In the genomic region with DNA sequence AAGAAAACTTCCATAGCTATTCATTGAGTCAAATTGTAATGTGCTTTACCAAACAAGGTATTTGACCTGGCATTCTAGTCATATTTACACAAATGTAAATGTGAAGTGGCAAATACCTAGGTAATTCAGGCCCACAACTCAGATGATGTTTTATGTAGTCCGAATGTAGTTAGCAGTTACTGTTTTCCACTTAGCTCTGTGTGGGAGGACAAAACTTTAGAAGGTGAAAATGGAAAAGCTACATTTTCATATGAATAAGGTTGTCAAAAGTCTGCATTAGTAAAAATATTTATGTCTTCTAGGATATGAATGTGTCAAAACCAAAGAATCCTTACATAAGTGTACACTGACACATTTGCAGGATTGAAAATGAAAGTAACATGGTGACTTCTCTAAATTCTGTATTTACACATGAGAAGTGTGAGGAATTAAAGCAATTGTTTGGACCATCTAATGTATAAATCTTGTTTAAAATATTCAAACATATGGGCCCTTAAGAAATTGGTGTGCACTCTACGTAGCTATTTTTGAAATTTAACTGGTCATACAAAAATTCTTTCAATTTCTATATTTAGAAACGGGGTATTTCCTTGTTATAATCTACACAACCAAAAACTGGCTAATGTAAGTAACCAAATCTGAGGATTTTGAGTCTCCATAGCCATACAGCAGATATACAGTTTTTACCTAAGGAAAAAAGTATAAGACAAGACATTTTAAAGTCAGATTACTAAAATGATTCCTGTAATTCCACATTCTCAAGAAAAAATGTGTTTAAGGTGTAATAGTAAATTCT, we compare ENCODE assay signal across 8 cellular contexts. TPM values are rescaled to one million over a fixed set of nuclear protein-coding genes. Genes with fewer than 3 reads are reported as not detected.
DNase-seq lines count a peak whose midpoint lies in the region; ATAC-seq and TF ChIP-seq lines count a peak whose summit lies in the region.

No MANE protein-coding gene starts in this region.

- no peak for TF ChIP-seq CTCF in right atrium auricular region (IDR thresholded peaks at IDR 0.05)
- TF ChIP-seq CTCF in colonic mucosa (IDR thresholded peaks at IDR 0.05), result no peak
- no peak for TF ChIP-seq CTCF in nephron progenitor cell (IDR thresholded peaks at IDR 0.05)

- H3K36me3 ChIP-seq in right atrium auricular region (peaks cover 25% of the 10 kb centered on the region), colonic mucosa (no peaks in the 10 kb centered on the region), mesendoderm (ENCODE audit: control insufficient read depth, insufficient read depth, low read length) (no peaks in the 10 kb centered on the region)

- peaks cover 32% of the 10 kb centered on the region for H3K36me3 Mint-ChIP-seq in nephron progenitor cell (ENCODE audit: low read depth)

- H3K4me3 ChIP-seq in right atrium auricular region (peak overlapping the region in 1 of 2 donors; percentile 78), colonic mucosa (peak overlapping the region; percentile 63), mesendoderm (ENCODE audit: low read length) (no peak overlapping the region)

- H3K27ac Mint-ChIP-seq in nephron progenitor cell, result no peak overlapping the region

- peaks cover 15% of the 10 kb centered on the region for H3K27me3 Mint-ChIP-seq in nephron progenitor cell (ENCODE audit: low read depth, poor library complexity)

- no peak overlapping the region for H2BK120ac ChIP-seq in mesendoderm (ENCODE audit: low read depth, low read length)

- H3K4me2 ChIP-seq in mesendoderm (ENCODE audit: low read length), result no peak overlapping the region

- H3K4me1 ChIP-seq in right atrium auricular region (peaks cover 0 to 51% of the 10 kb centered on the region in 2 donors), colonic mucosa (peaks cover 6% of the 10 kb centered on the region), mesendoderm (ENCODE audit: control insufficient read depth, low read depth, low read length) (peaks cover 3% of the 10 kb centered on the region)

- no peaks in the 10 kb centered on the region for H3K9me3 Mint-ChIP-seq in nephron progenitor cell

- peaks cover 9% of the 10 kb centered on the region for H3K79me2 ChIP-seq in mesendoderm (ENCODE audit: control insufficient read depth, insufficient read depth, low read length)

- H3K9ac ChIP-seq in colonic mucosa (ENCODE audit: low read depth in 2 of 2, low read length in 2 of 2), result peak overlapping the region; percentile 28 to 96
- H3K9ac ChIP-seq in mesendoderm (ENCODE audit: low read length), result no peak overlapping the region

- H2AK5ac ChIP-seq in mesendoderm (ENCODE audit: low read length), result no peak overlapping the region

- H3K9me3 ChIP-seq in right atrium auricular region (no peaks in the 10 kb centered on the region), colonic mucosa (no peaks in the 10 kb centered on the region)

- H3K27ac ChIP-seq in right atrium auricular region, result peak overlapping the region; percentile 100
- H3K27ac ChIP-seq in colonic mucosa, result peak overlapping the region; percentile 99
- no peak overlapping the region for H3K27ac ChIP-seq in mesendoderm (ENCODE audit: low read depth, low read length)

- H3K23ac ChIP-seq in mesendoderm (ENCODE audit: low read length), result no peak overlapping the region

- H3K4me1 Mint-ChIP-seq in nephron progenitor cell, result peaks cover 74% of the 10 kb centered on the region

- peak overlapping the region; percentile 84 for H3K4me3 Mint-ChIP-seq in nephron progenitor cell

- peaks cover 3% of the 10 kb centered on the region for H3K79me1 ChIP-seq in mesendoderm (ENCODE audit: low read length)

- H2BK5ac ChIP-seq in mesendoderm (ENCODE audit: low read length), result no peak overlapping the region

- H2BK15ac ChIP-seq in mesendoderm (replicated peaks; ENCODE audit: low read depth), result no peak overlapping the region

- intact Hi-C loops in Right ventricle myocardium superior (cut with DNase I) (no loop called here), colonic mucosa (cut with DNase I) (no loop called here)

- no peak overlapping the region for H3K56ac ChIP-seq in mesendoderm (ENCODE audit: low read length)

- H3K27me3 ChIP-seq in right atrium auricular region (no peaks in the 10 kb centered on the region), colonic mucosa (no peaks in the 10 kb centered on the region), mesendoderm (ENCODE audit: insufficient read depth, low read length, poor library complexity) (no peaks in the 10 kb centered on the region)

- no CpG with 5 or more reads among the region's 3 CpGs for WGBS in mesendoderm (ENCODE audit: extremely low coverage, insufficient coverage, low lambda C conversion rate)

- H3K4ac ChIP-seq in mesendoderm (ENCODE audit: low read depth, low read length), result no peak overlapping the region

- DNase-seq in right atrium auricular region (ENCODE audit: low spot score) (no peak), Right ventricle myocardium superior (no peak), OCI-M1 (lab: John Stamatoyannopoulos, UW) (peak; percentile 85), colonic mucosa (no peak), nephron progenitor cell (no peak), NCI-H2081 (lab: John Stamatoyannopoulos, UW) (no peak), mesendoderm (no peak)
- no peak for DNase-seq in activated CD4-positive, CD25-positive, alpha-beta regulatory T cell (lab: John Stamatoyannopoulos, UW)

- no peak for ATAC-seq in Right ventricle myocardium superior (ENCODE audit: poor library complexity)

- no peak overlapping the region for H4K8ac ChIP-seq in mesendoderm (ENCODE audit: low read depth, low read length)

- no peak overlapping the region for H4K5ac ChIP-seq in mesendoderm (ENCODE audit: low read length)

- H3K18ac ChIP-seq in mesendoderm (ENCODE audit: low read length), result no peak overlapping the region

RNA-seq across cellular contexts. Expression of gene CDKN1B, which starts 5.4 kb away (rescaled TPM):
- 10 to 100 TPM; 31.1 to 38.1 TPM for total RNA-seq in right atrium auricular region
- total RNA-seq in Right ventricle myocardium superior, result 37.5 TPM
- 10 to 100 TPM; 52.1 to 54.0 TPM for total RNA-seq in colonic mucosa
- 7.9 TPM for polyA plus RNA-seq in mesendoderm (2013, experiment 1 of 2)
- 7.8 TPM for polyA plus RNA-seq in mesendoderm (2013, experiment 2 of 2)

RNA-seq across cellular contexts. Expression of gene GPR19, which starts 26.6 kb away (rescaled TPM):
- total RNA-seq in right atrium auricular region (not detected), Right ventricle myocardium superior (not detected), colonic mucosa (under 1 TPM; 0.74 to 0.96 TPM)
- polyA plus RNA-seq in mesendoderm (2013, experiment 1 of 2), result 10.5 TPM
- polyA plus RNA-seq in mesendoderm (2013, experiment 2 of 2), result 10.0 TPM
